In genomic region chr6:116570856-116571682, GRCh38 we compare ENCODE assay signal across 8 cellular contexts. TPM values are rescaled to one million over a fixed set of nuclear protein-coding genes. Genes with fewer than 3 reads are reported as not detected.
DNase-seq lines count a peak whose midpoint lies in the region; ATAC-seq and TF ChIP-seq lines count a peak whose summit lies in the region.

Gene RWDD1 (plus strand): TSS chr6:116571504. CDS start chr6:116571583, 79 bp downstream.

- ATAC-seq in HG02588 (IDR thresholded peaks at IDR 0.05; ENCODE audit: unreplicated experiment) (peak; percentile 95), SK-N-SH treated with all-trans-retinoic acid at 6 μM for 48 hours (peak; percentile 98)

- H3K4me1 Mint-ChIP-seq in activated naive CD4-positive, alpha-beta T cell treated with anti-CD3 and anti-CD28 coated beads, Interleukin-2, amount 50 U/mL, for 24 hours, result peaks cover 54% of the 10 kb centered on the region

- no peaks in the 10 kb centered on the region for H3K9me3 Mint-ChIP-seq in activated naive CD4-positive, alpha-beta T cell treated with anti-CD3 and anti-CD28 coated beads, Interleukin-2, amount 50 U/mL, for 24 hours

- H3K27ac Mint-ChIP-seq in activated naive CD4-positive, alpha-beta T cell treated with anti-CD3 and anti-CD28 coated beads, Interleukin-2, amount 50 U/mL, for 24 hours, result peak within 1 kb of the TSS; percentile 98

- CTCF ChIA-PET in GM10248 (lab: Yijun Ruan, JAX), result interaction anchor here (0.8 to 4.7 kb wide), 14 partner anchors 9 to 355 kb away, joined by 3 to 51 read pairs (median 5); no protein-coding TSS in a partner anchor

- peaks cover 6% of the 10 kb centered on the region for H3K36me3 Mint-ChIP-seq in activated naive CD4-positive, alpha-beta T cell treated with anti-CD3 and anti-CD28 coated beads, Interleukin-2, amount 50 U/mL, for 24 hours

- H3K4me3 Mint-ChIP-seq in activated naive CD4-positive, alpha-beta T cell treated with anti-CD3 and anti-CD28 coated beads, Interleukin-2, amount 50 U/mL, for 24 hours, result peak within 1 kb of the TSS; percentile 99

- POLR2A ChIA-PET in GM10248 (lab: Yijun Ruan, JAX), result no interaction called here

- H3K27ac ChIP-seq in temporal lobe (ENCODE audit: low read depth, low read length), result peak within 1 kb of the TSS; percentile 72

- no peaks in the 10 kb centered on the region for H3K27me3 Mint-ChIP-seq in activated naive CD4-positive, alpha-beta T cell treated with anti-CD3 and anti-CD28 coated beads, Interleukin-2, amount 50 U/mL, for 24 hours

- no peak for TF ChIP-seq CTCF in GM10248 (IDR thresholded peaks at IDR 0.05; ENCODE audit: control extremely low read depth, extremely low read depth, low read depth, missing control alignments)

- DNase-seq in GM10248 (ENCODE audit: extremely low spot score), result peak; percentile 97
- peak; percentile 93 for DNase-seq in NCI-H1092 (lab: John Stamatoyannopoulos, UW)
- DNase-seq in globus pallidus (ENCODE audit: low spot score), result peak; percentile 99
- peak; percentile 100 for DNase-seq in occipital lobe (lab: John Stamatoyannopoulos, UW)

TF ChIP-seq in SK-N-SH treated with all-trans-retinoic acid at 6 μM for 48 hours, 23 proteins besides CTCF, POLR2A, EP300 and RAD21:
- no peak for TF ChIP-seq TOX (CRISPR knock-in tag; IDR thresholded peaks at IDR 0.05; ENCODE audit: borderline replicate concordance)
- TF ChIP-seq ZFP3 (CRISPR knock-in tag; IDR thresholded peaks at IDR 0.05), result no peak
- TF ChIP-seq ZFP30 (CRISPR knock-in tag; IDR thresholded peaks at IDR 0.05), result no peak
- TF ChIP-seq CSDC2 (CRISPR knock-in tag; IDR thresholded peaks at IDR 0.05), result no peak
- TF ChIP-seq ZNF70 (CRISPR knock-in tag; IDR thresholded peaks at IDR 0.05), result no peak
- TF ChIP-seq TCF4 (CRISPR knock-in tag; IDR thresholded peaks at IDR 0.05; ENCODE audit: borderline replicate concordance), result no peak
- no peak; the same call in 1 of the 2 replicates for TF ChIP-seq TSHZ2 (CRISPR knock-in tag; IDR thresholded peaks at IDR 0.05)
- TF ChIP-seq CREB5 (CRISPR knock-in tag; IDR thresholded peaks at IDR 0.05; ENCODE audit: low read depth), result no peak
- no peak for TF ChIP-seq RARB (CRISPR knock-in tag; IDR thresholded peaks at IDR 0.05)
- TF ChIP-seq PPARA (CRISPR knock-in tag; IDR thresholded peaks at IDR 0.05; ENCODE audit: borderline replicate concordance), result no peak
- no peak for TF ChIP-seq POU6F1 (CRISPR knock-in tag; IDR thresholded peaks at IDR 0.05; ENCODE audit: borderline replicate concordance, low read depth)
- TF ChIP-seq CSRNP3 (CRISPR knock-in tag; IDR thresholded peaks at IDR 0.05), result no peak
TF ChIP-seq in SK-N-SH treated with all-trans-retinoic acid at 6 μM for 48 hours: peak in this region for 0.

RNA-seq across cellular contexts. Expression of gene RWDD1, which starts in this region (rescaled TPM):
- total RNA-seq in occipital lobe (33.4 TPM), temporal lobe (19.7 TPM)

Comparison
In these comparisons a context has a peak if more than half of its experiments do, and no peak if none do; other contexts are left out.
1. Peak in every context shown above with its lines: DNase-seq, ATAC-seq and H3K27ac ChIP-seq.